8 cellular contexts compared by ENCODE assay signal in the genomic region with DNA sequence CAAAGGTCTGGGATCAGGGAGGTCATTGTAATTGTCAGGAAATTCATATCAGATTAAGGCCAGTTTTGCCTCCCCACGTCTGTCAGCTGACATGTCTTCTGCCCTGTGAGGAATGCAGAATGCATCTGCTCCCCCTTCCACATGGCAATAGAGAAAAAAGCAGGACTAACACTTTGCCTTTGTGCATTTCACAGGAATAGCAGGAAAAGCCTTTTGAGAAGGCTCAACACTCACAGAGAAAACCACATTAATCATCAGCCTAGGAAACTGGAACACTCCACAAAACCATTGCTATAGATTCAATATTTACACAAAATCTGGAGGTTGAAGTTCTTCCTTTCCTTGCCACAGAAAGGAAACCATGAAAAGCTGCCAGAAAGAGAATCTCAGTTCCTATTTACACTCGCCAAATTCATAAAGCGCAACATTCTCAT.
DNase-seq lines count a peak whose midpoint lies in the region; ATAC-seq and TF ChIP-seq lines count a peak whose summit lies in the region.

No MANE protein-coding gene starts in this region.

- H3K4me3 ChIP-seq in HEK293 (ENCODE audit: low read depth, low read length) (no peak overlapping the region), RWPE2 (ENCODE audit: severe bottlenecking) (no peak overlapping the region), GM23338 (no peak overlapping the region), BE2C (ENCODE audit: low read depth, low read length) (no peak overlapping the region)

- H3K9me2 ChIP-seq in GM23338 (ENCODE audit: insufficient read depth) = no peaks in the 10 kb centered on the region

- no peak for TF ChIP-seq CTCF in HEK293 (tag by site-specific recombination; IDR thresholded peaks at IDR 0.05)
- TF ChIP-seq CTCF in RWPE2 (IDR thresholded peaks at IDR 0.05; ENCODE audit: poor library complexity, severe bottlenecking) = no peak
- TF ChIP-seq CTCF in GM23338 (conservative IDR thresholded peaks at IDR 0.05; ENCODE audit: low read depth in 2 of 2) = no peak
- TF ChIP-seq CTCF in BE2C (IDR thresholded peaks at IDR 0.05; ENCODE audit: low read depth, low read length) = no peak

- H3K27ac ChIP-seq in HEK293 (ENCODE audit: extremely low read depth, low read depth, low read length) (no peak overlapping the region), RWPE2 (ENCODE audit: poor library complexity, severe bottlenecking) (no peak overlapping the region), caudate nucleus (ENCODE audit: low read depth, low read length) (no peak overlapping the region), GM23338 (ENCODE audit: low read depth) (no peak overlapping the region)

- no peaks in the 10 kb centered on the region for H4K20me1 ChIP-seq in GM23338 (replicated peaks; ENCODE audit: insufficient read depth)

- H3K4me1 ChIP-seq in HEK293 (ENCODE audit: control insufficient read depth, insufficient read depth, low read length) = peaks cover 3% of the 10 kb centered on the region
- H3K4me1 ChIP-seq in RWPE2 (ENCODE audit: insufficient read depth, poor library complexity, severe bottlenecking) = peaks cover 15% of the 10 kb centered on the region
- peaks cover 29% of the 10 kb centered on the region for H3K4me1 ChIP-seq in GM23338 (ENCODE audit: insufficient read depth)
- H3K4me1 ChIP-seq in BE2C = no peaks in the 10 kb centered on the region

- H2AFZ ChIP-seq in GM23338 = no peak overlapping the region

- no peaks in the 10 kb centered on the region for H3K9me3 Mint-ChIP-seq in GM23338

- H3K4me2 ChIP-seq in GM23338 = no peak overlapping the region

- no peak overlapping the region for H3K27ac Mint-ChIP-seq in GM23338

- no peaks in the 10 kb centered on the region for H3K79me2 ChIP-seq in GM23338 (replicated peaks; ENCODE audit: insufficient read depth)

- peaks cover 10% of the 10 kb centered on the region for H3K27me3 Mint-ChIP-seq in GM23338 (ENCODE audit: insufficient read depth, low read depth, poor library complexity)

- CTCF ChIA-PET in HEK293 (lab: Yijun Ruan, JAX) = interaction anchor here (0.6 to 1.6 kb wide), 5 partner anchors 8 to 190 kb away, joined by 4 to 5 read pairs (median 4); no protein-coding TSS in a partner anchor

- H3K27me3 ChIP-seq in RWPE2 (ENCODE audit: insufficient read depth, poor library complexity, severe bottlenecking) (no peaks in the 10 kb centered on the region), GM23338 (ENCODE audit: insufficient read depth) (peaks cover 6% of the 10 kb centered on the region; the same call in 1 of the 2 replicates), BE2C (no peaks in the 10 kb centered on the region)

- no peak overlapping the region for H3K4me3 Mint-ChIP-seq in GM23338

- DNase-seq in RWPE2 (ENCODE audit: low spot score) (no peak), lung microvascular endothelial cell (ENCODE audit: low read depth in 2 of 2) (peak; percentile 39 to 93), T-helper 9 cell (no peak), caudate nucleus (lab: John Stamatoyannopoulos, UW) (no peak), GM23338 (ENCODE audit: low spot score) (no peak), BE2C (no peak)

- no peaks in the 10 kb centered on the region for H3K36me3 ChIP-seq in HEK293 (ENCODE audit: control insufficient read depth in 2 of 2, insufficient read depth in 1 of 2, low read length in 2 of 2)
- H3K36me3 ChIP-seq in RWPE2 (ENCODE audit: low read depth) = no peaks in the 10 kb centered on the region
- no peaks in the 10 kb centered on the region for H3K36me3 ChIP-seq in GM23338 (ENCODE audit: insufficient read depth)
- H3K36me3 ChIP-seq in BE2C = no peaks in the 10 kb centered on the region

- H3F3A ChIP-seq in GM23338 (replicated peaks; ENCODE audit: low read depth) = no peaks in the 10 kb centered on the region

- H3K36me3 Mint-ChIP-seq in GM23338 (ENCODE audit: low read depth) = no peaks in the 10 kb centered on the region

- H3K4me1 Mint-ChIP-seq in GM23338 = peaks cover 56% of the 10 kb centered on the region

- POLR2A ChIA-PET in HEK293 (lab: Yijun Ruan, JAX) = interaction anchor here (1.1 kb wide), 1 partner anchor 33 kb away, joined by 4 read pairs; no protein-coding TSS in a partner anchor

- ATAC-seq in GM18508 (IDR thresholded peaks at IDR 0.05; ENCODE audit: insufficient read depth, unreplicated experiment) = peak; percentile 28
- ATAC-seq in RWPE2 (ENCODE audit: low read depth) = 0 out of 3 replicates have a peak, but pooled peaks have one; percentile 27
- ATAC-seq in GM23338 = no peak

- no peaks in the 10 kb centered on the region for H3K9me3 ChIP-seq in HEK293 (ENCODE audit: control insufficient read depth, insufficient read depth, low read depth, low read length)
- no peaks in the 10 kb centered on the region for H3K9me3 ChIP-seq in RWPE2 (ENCODE audit: severe bottlenecking)
- no peaks in the 10 kb centered on the region for H3K9me3 ChIP-seq in BE2C

TF ChIP-seq in HEK293, 187 proteins besides CTCF, POLR2A, EP300 and RAD21:
- 0 out of 2 replicates have a peak, but pooled peaks have one; percentile 8 for TF ChIP-seq ZNF558 (tag by site-specific recombination; IDR thresholded peaks at IDR 0.05)
- TF ChIP-seq ZNF639 (tag by site-specific recombination; IDR thresholded peaks at IDR 0.05) = no peak

TF ChIP-seq in GM23338, 12 proteins besides CTCF, POLR2A, EP300 and RAD21:
- TF ChIP-seq POLR2AphosphoS5 (IDR thresholded peaks at IDR 0.05; ENCODE audit: low read depth) = no peak
- no peak for TF ChIP-seq CREB1 (CRISPR knock-in tag; IDR thresholded peaks at IDR 0.05; ENCODE audit: low read depth)
- TF ChIP-seq ZNF462 (CRISPR knock-in tag; IDR thresholded peaks at IDR 0.05) = no peak
- TF ChIP-seq STAT1 (IDR thresholded peaks at IDR 0.05; ENCODE audit: unreplicated experiment) = no peak
- no peak for TF ChIP-seq JUNB (IDR thresholded peaks at IDR 0.05; ENCODE audit: unreplicated experiment)
- no peak for TF ChIP-seq ZNF331 (CRISPR knock-in tag; IDR thresholded peaks at IDR 0.05; ENCODE audit: low read depth)
- TF ChIP-seq EZH2phosphoT487 (IDR thresholded peaks at IDR 0.05; ENCODE audit: unreplicated experiment) = no peak

Comparison
In these comparisons a context has a peak if more than half of its experiments do, and no peak if none do; other contexts are left out.
1. DNase-seq: peak in lung microvascular endothelial cell (2 of 2); none in RWPE2 (single experiment), T-helper 9 cell (single experiment), caudate nucleus (0 of 61), GM23338 (single experiment) and BE2C (single experiment).